In the genomic region with DNA sequence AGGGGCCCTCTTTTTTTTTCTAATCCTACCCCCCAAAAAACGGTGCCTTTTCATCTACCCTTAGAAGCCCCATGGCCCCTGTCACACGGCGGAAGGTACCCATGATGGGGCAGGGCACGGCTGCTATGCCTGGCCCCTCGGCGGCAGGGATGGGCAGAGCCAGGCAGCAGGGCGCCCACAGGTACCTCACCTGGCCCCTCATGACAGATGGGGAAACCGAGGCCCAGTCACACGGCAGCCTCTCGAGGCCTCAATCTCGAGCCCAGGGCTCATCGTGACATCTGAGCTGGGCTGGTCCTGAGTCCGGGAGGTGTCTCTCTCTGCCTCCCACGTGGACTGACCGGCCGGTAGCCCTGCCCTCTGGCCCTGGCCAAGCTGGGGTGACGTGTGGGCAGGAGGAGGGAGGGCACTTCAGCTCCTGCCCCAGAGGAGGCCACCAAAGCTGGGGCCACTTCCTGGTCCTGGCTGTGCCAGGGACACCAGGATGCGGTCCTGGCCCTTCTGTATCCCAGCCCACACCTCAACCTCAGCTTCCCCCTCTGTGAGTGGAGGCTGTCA, we compare ENCODE assay signal across 27 cellular contexts. TPM values are rescaled to one million over a fixed set of nuclear protein-coding genes. Genes with fewer than 3 reads are reported as not detected.
"Had no signal": no experiment of that assay in that cellular context is flagged by ENCODE, and none has a peak within 500 bp of the region (broad histone marks: within the 10 kb centered on the region; RNA-seq: fewer than 3 reads in every experiment).

No MANE protein-coding gene starts in this region.

- H3K4me1 ChIP-seq: ascending aorta had no signal

- DNase-seq: activated CD4-positive, alpha-beta memory T cell treated with anti-CD3 and anti-CD28 coated beads for 36 hours; activated CD4-positive, alpha-beta T cell treated with anti-CD3 and anti-CD28 coated beads for 36 hours; activated CD4-positive, alpha-beta T cell treated with anti-CD3 and anti-CD28 coated beads, Interleukin-2, amount 10 ng/mL, durations not matched to agents 24 days and 14 days; activated CD4-positive, CD25-positive, alpha-beta regulatory T cell; activated CD4-positive, CD25-positive, alpha-beta regulatory T cell treated with anti-CD3 and anti-CD28 coated beads, Interleukin-2, amount 50 U/mL, for 72 hours; activated CD8-positive, alpha-beta memory T cell treated with anti-CD3 and anti-CD28 coated beads, Interleukin-2, amount 10 ng/mL, durations not matched to agents 7 days and 5 days; activated CD8-positive, alpha-beta memory T cell treated with anti-CD3 and anti-CD28 coated beads, Interleukin-2, amount 50 U/mL, for 4 hours; activated CD8-positive, alpha-beta T cell treated with anti-CD3 and anti-CD28 coated beads, Interleukin-2, amount 10 ng/mL, durations not matched to agents 7 days and 5 days; activated gamma-delta T cell; activated naive CD4-positive, alpha-beta T cell; activated naive CD4-positive, alpha-beta T cell treated with anti-CD3 and anti-CD28 coated beads, Interleukin-2, amount 10 ng/mL, durations not matched to agents 7 days and 5 days; activated naive CD8-positive, alpha-beta T cell treated with anti-CD3 and anti-CD28 coated beads, Interleukin-2, amount 10 ng/mL, durations not matched to agents 7 days and 5 days; activated T-cell treated with anti-CD3 and anti-CD28 coated beads, Interleukin-2, amount 50 U/mL, for 1 hour; activated T-cell treated with anti-CD3 and anti-CD28 coated beads, Interleukin-2, amount 50 U/mL, for 48 hours; central memory CD4-positive, alpha-beta T cell; dorsolateral prefrontal cortex; effector memory CD4-positive, alpha-beta T cell; endodermal cell; foreskin fibroblast; head of caudate nucleus; T-helper 2 cell had no signal

- H3K27ac ChIP-seq: ascending aorta, cardiac muscle cell, coronary artery, dorsolateral prefrontal cortex had no signal

- H3K36me3 ChIP-seq: breast epithelium, cardiac muscle cell had no signal

- H3K4me3 ChIP-seq: ascending aorta, breast epithelium, cardiac muscle cell, coronary artery, dorsolateral prefrontal cortex had no signal

- ATAC-seq: activated CD4-positive, alpha-beta T cell treated with anti-CD3 and anti-CD28 coated beads for 36 hours; activated CD8-positive, alpha-beta memory T cell treated with anti-CD3 and anti-CD28 coated beads, Interleukin-2, amount 10 ng/mL, durations not matched to agents 7 days and 5 days; activated CD8-positive, alpha-beta T cell treated with anti-CD3 and anti-CD28 coated beads, Interleukin-2, amount 10 ng/mL, durations not matched to agents 7 days and 5 days; activated naive CD4-positive, alpha-beta T cell treated with anti-CD3 and anti-CD28 coated beads, Interleukin-2, amount 50 U/mL, for 72 hours; esophagus mucosa had no signal

- H3K27me3 ChIP-seq: ascending aorta, breast epithelium, cardiac muscle cell, dorsolateral prefrontal cortex had no signal

- H3K9me3 ChIP-seq: ascending aorta, breast epithelium had no signal

RNA-seq across cellular contexts. Expression of a gene that starts 18.7 kb away (rescaled TPM):
- total RNA-seq: ascending aorta had no signal

RNA-seq across cellular contexts. Expression of a gene that starts 29.2 kb away (rescaled TPM):
- total RNA-seq: ascending aorta had no signal
